In the genomic region with DNA sequence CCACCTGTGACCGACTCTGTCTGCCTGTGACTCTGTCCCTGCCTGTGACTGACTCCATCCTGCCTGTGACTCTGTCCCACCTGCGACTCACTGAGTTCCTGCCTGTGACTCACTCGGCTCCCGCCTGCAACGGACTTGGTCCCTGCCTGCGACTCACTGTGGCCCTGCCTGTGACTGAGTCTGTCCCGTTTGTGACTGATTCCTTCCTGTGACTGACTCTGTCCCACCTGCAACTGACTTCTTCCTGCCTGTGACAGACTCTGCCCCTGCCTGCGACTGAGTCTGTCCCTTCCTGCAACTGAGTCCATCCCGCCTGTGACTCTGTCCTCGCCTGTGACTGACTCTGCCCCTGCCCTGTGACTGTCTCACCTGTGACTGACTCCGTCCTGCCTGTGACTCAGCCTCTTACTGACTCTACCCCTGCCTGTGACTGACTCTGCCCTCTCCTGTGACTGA, we compare ENCODE assay signal across 1 cellular context.
TF ChIP-seq lines count a peak whose summit lies in the region.

No MANE protein-coding gene starts in this region.

TF ChIP-seq in GM23338, 12 proteins besides CTCF, POLR2A, EP300 and RAD21 (continued from another document):
- TF ChIP-seq, protein P1, sequence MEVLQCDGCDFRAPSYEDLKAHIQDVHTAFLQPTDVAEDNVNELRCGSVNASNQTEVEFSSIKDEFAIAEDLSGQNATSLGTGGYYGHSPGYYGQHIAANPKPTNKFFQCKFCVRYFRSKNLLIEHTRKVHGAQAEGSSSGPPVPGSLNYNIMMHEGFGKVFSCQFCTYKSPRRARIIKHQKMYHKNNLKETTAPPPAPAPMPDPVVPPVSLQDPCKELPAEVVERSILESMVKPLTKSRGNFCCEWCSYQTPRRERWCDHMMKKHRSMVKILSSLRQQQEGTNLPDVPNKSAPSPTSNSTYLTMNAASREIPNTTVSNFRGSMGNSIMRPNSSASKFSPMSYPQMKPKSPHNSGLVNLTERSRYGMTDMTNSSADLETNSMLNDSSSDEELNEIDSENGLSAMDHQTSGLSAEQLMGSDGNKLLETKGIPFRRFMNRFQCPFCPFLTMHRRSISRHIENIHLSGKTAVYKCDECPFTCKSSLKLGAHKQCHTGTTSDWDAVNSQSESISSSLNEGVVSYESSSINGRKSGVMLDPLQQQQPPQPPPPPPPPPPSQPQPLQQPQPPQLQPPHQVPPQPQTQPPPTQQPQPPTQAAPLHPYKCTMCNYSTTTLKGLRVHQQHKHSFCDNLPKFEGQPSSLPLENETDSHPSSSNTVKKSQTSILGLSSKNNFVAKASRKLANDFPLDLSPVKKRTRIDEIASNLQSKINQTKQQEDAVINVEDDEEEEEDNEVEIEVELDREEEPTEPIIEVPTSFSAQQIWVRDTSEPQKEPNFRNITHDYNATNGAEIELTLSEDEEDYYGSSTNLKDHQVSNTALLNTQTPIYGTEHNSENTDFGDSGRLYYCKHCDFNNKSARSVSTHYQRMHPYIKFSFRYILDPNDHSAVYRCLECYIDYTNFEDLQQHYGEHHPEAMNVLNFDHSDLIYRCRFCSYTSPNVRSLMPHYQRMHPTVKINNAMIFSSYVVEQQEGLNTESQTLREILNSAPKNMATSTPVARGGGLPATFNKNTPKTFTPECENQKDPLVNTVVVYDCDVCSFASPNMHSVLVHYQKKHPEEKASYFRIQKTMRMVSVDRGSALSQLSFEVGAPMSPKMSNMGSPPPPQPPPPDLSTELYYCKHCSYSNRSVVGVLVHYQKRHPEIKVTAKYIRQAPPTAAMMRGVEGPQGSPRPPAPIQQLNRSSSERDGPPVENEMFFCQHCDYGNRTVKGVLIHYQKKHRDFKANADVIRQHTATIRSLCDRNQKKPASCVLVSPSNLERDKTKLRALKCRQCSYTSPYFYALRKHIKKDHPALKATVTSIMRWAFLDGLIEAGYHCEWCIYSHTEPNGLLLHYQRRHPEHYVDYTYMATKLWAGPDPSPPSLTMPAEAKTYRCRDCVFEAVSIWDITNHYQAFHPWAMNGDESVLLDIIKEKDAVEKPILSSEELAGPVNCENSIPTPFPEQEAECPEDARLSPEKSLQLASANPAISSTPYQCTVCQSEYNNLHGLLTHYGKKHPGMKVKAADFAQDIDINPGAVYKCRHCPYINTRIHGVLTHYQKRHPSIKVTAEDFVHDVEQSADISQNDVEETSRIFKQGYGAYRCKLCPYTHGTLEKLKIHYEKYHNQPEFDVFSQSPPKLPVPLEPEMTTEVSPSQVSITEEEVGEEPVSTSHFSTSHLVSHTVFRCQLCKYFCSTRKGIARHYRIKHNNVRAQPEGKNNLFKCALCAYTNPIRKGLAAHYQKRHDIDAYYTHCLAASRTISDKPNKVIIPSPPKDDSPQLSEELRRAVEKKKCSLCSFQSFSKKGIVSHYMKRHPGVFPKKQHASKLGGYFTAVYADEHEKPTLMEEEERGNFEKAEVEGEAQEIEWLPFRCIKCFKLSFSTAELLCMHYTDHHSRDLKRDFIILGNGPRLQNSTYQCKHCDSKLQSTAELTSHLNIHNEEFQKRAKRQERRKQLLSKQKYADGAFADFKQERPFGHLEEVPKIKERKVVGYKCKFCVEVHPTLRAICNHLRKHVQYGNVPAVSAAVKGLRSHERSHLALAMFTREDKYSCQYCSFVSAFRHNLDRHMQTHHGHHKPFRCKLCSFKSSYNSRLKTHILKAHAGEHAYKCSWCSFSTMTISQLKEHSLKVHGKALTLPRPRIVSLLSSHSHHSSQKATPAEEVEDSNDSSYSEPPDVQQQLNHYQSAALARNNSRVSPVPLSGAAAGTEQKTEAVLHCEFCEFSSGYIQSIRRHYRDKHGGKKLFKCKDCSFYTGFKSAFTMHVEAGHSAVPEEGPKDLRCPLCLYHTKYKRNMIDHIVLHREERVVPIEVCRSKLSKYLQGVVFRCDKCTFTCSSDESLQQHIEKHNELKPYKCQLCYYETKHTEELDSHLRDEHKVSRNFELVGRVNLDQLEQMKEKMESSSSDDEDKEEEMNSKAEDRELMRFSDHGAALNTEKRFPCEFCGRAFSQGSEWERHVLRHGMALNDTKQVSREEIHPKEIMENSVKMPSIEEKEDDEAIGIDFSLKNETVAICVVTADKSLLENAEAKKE (CRISPR knock-in tag; IDR thresholded peaks at IDR 0.05) = no peak
- TF ChIP-seq EZH2phosphoT487 (IDR thresholded peaks at IDR 0.05; ENCODE audit: unreplicated experiment) = no peak
- TF ChIP-seq EZH2 (IDR thresholded peaks at IDR 0.05; ENCODE audit: low read depth, unreplicated experiment) = no peak
